2 cellular contexts compared by ENCODE assay signal in the genomic region with DNA sequence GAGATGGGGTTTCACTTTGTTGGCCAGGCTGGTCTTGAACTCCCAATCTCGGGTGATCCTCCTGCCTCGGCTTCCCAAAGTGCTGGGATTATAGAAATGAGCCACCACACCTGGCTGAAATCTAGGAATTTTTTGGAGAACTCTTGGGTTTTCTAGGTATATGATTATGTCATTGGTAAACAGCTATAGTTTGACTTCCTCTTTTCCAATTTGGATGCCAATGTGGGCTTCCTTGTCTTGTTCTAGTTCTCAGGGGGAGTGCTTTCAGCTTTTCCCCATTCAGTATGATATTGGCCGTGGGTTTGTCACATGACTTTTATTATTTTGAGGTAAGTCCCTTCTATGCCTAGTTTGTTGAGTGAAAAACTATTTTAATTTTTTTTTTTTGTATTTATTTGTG.
TF ChIP-seq lines count a peak whose summit lies in the region.

No MANE protein-coding gene starts in this region.

TF ChIP-seq in HepG2, 621 proteins besides CTCF, POLR2A, EP300 and RAD21:
- no peak for TF ChIP-seq POLR2G (IDR thresholded peaks at IDR 0.05; ENCODE audit: low read depth, low read length)
- TF ChIP-seq BCL6 (CRISPR knock-in tag; IDR thresholded peaks at IDR 0.05) = peak; percentile 13; the same call in 1 of the 2 replicates

TF ChIP-seq in K562, 482 proteins besides CTCF, POLR2A, EP300 and RAD21:
- TF ChIP-seq, protein P1, sequence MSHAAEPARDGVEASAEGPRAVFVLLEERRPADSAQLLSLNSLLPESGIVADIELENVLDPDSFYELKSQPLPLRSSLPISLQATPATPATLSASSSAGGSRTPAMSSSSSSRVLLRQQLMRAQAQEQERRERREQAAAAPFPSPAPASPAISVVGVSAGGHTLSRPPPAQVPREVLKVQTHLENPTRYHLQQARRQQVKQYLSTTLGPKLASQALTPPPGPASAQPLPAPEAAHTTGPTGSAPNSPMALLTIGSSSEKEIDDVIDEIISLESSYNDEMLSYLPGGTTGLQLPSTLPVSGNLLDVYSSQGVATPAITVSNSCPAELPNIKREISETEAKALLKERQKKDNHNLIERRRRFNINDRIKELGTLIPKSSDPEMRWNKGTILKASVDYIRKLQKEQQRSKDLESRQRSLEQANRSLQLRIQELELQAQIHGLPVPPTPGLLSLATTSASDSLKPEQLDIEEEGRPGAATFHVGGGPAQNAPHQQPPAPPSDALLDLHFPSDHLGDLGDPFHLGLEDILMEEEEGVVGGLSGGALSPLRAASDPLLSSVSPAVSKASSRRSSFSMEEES (CRISPR knock-in tag; IDR thresholded peaks at IDR 0.05) = peak; percentile 50
- TF ChIP-seq, protein P2, sequence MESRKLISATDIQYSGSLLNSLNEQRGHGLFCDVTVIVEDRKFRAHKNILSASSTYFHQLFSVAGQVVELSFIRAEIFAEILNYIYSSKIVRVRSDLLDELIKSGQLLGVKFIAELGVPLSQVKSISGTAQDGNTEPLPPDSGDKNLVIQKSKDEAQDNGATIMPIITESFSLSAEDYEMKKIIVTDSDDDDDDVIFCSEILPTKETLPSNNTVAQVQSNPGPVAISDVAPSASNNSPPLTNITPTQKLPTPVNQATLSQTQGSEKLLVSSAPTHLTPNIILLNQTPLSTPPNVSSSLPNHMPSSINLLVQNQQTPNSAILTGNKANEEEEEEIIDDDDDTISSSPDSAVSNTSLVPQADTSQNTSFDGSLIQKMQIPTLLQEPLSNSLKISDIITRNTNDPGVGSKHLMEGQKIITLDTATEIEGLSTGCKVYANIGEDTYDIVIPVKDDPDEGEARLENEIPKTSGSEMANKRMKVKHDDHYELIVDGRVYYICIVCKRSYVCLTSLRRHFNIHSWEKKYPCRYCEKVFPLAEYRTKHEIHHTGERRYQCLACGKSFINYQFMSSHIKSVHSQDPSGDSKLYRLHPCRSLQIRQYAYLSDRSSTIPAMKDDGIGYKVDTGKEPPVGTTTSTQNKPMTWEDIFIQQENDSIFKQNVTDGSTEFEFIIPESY (CRISPR knock-in tag; IDR thresholded peaks at IDR 0.05) = no peak
- TF ChIP-seq CBFA2T2 (conservative IDR thresholded peaks at IDR 0.05) = no peak
- no peak for TF ChIP-seq ZNF41 (CRISPR knock-in tag; conservative IDR thresholded peaks at IDR 0.05)
- peak; percentile 42; the same call in 1 of the 2 replicates for TF ChIP-seq ATF7 (IDR thresholded peaks at IDR 0.05)
- no peak for TF ChIP-seq DIDO1 (tag; IDR thresholded peaks at IDR 0.05; ENCODE audit: low read depth)
- TF ChIP-seq, protein P3, sequence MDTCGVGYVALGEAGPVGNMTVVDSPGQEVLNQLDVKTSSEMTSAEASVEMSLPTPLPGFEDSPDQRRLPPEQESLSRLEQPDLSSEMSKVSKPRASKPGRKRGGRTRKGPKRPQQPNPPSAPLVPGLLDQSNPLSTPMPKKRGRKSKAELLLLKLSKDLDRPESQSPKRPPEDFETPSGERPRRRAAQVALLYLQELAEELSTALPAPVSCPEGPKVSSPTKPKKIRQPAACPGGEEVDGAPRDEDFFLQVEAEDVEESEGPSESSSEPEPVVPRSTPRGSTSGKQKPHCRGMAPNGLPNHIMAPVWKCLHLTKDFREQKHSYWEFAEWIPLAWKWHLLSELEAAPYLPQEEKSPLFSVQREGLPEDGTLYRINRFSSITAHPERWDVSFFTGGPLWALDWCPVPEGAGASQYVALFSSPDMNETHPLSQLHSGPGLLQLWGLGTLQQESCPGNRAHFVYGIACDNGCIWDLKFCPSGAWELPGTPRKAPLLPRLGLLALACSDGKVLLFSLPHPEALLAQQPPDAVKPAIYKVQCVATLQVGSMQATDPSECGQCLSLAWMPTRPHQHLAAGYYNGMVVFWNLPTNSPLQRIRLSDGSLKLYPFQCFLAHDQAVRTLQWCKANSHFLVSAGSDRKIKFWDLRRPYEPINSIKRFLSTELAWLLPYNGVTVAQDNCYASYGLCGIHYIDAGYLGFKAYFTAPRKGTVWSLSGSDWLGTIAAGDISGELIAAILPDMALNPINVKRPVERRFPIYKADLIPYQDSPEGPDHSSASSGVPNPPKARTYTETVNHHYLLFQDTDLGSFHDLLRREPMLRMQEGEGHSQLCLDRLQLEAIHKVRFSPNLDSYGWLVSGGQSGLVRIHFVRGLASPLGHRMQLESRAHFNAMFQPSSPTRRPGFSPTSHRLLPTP (IDR thresholded peaks at IDR 0.05; ENCODE audit: borderline replicate concordance, extremely low read depth, insufficient read length) = no peak
- TF ChIP-seq PHB (CRISPR knock-in tag; IDR thresholded peaks at IDR 0.05) = no peak
- TF ChIP-seq SPI1 (IDR thresholded peaks at IDR 0.05; ENCODE audit: borderline replicate concordance, low read depth, low read length) = peak; percentile 91
- TF ChIP-seq FOXA3 (CRISPR knock-in tag; conservative IDR thresholded peaks at IDR 0.05 in 1 of 2, IDR thresholded peaks at IDR 0.05 in 1 of 2) = peak in 1 of 2 experiments; percentile 43; a peak in 1 of 4 replicates
- TF ChIP-seq SOX6 (IDR thresholded peaks at IDR 0.05) = no peak
- TF ChIP-seq, protein P4, sequence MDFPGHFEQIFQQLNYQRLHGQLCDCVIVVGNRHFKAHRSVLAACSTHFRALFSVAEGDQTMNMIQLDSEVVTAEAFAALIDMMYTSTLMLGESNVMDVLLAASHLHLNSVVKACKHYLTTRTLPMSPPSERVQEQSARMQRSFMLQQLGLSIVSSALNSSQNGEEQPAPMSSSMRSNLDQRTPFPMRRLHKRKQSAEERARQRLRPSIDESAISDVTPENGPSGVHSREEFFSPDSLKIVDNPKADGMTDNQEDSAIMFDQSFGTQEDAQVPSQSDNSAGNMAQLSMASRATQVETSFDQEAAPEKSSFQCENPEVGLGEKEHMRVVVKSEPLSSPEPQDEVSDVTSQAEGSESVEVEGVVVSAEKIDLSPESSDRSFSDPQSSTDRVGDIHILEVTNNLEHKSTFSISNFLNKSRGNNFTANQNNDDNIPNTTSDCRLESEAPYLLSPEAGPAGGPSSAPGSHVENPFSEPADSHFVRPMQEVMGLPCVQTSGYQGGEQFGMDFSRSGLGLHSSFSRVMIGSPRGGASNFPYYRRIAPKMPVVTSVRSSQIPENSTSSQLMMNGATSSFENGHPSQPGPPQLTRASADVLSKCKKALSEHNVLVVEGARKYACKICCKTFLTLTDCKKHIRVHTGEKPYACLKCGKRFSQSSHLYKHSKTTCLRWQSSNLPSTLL (IDR thresholded peaks at IDR 0.05) = no peak
- TF ChIP-seq, protein P5, sequence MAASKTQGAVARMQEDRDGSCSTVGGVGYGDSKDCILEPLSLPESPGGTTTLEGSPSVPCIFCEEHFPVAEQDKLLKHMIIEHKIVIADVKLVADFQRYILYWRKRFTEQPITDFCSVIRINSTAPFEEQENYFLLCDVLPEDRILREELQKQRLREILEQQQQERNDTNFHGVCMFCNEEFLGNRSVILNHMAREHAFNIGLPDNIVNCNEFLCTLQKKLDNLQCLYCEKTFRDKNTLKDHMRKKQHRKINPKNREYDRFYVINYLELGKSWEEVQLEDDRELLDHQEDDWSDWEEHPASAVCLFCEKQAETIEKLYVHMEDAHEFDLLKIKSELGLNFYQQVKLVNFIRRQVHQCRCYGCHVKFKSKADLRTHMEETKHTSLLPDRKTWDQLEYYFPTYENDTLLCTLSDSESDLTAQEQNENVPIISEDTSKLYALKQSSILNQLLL (CRISPR knock-in tag; IDR thresholded peaks at IDR 0.05; ENCODE audit: borderline replicate concordance) = no peak
- no peak for TF ChIP-seq ASH1L (IDR thresholded peaks at IDR 0.05; ENCODE audit: borderline replicate concordance, low read depth, partially characterized antibody)
